25 cellular contexts compared by ENCODE assay signal in the genomic region with DNA sequence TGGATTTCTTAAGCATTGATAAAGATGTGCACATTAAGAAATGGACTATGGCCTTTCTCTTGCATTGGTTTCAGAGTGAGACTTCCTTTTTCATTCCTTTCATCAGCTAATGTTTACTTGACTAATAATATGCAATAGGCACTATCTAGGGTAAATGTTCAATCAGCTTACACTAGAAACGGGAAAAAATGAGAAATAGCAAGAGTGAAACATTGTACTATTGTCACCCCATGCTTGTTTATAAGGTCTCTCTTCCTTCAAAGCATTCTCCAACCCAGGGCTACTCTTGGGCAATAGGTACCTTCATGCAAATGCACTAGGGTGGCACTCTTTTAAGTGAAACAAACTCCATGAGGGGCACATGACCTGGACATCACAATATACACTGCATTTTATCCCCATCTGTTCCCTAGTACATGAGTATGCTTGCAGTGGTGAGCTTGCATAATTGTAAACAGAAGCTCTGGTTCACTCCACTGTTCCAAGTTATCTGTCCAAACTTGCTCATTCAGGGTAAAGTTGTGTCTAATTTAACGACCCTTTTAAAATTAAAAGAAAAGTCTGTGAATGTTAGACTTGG.
DNase-seq lines count a peak whose midpoint lies in the region; ATAC-seq, FAIRE-seq and TF ChIP-seq lines count a peak whose summit lies in the region.
"Had no signal": no experiment of that assay in that cellular context is flagged by ENCODE, and none has a peak within 500 bp of the region (broad histone marks: within the 10 kb centered on the region; RNA-seq: fewer than 3 reads in every experiment).

No MANE protein-coding gene starts in this region.

- intact Hi-C loops in IMR-90 (cut with micrococcal nuclease) (no loop called here), HepG2 (cut with micrococcal nuclease; ENCODE audit: unreplicated experiment) (no loop called here)

- no peak overlapping the region for H4K8ac ChIP-seq in IMR-90 (ENCODE audit: low read depth in 2 of 2, low read length in 2 of 2)

- H2BK15ac ChIP-seq in IMR-90 (ENCODE audit: low read depth, low read length): no peak overlapping the region

- H4K20me1 ChIP-seq in IMR-90 (ENCODE audit: insufficient read depth, low read length) (no peaks in the 10 kb centered on the region), HepG2 (ENCODE audit: insufficient read depth, low read length) (no peaks in the 10 kb centered on the region)

- no peak overlapping the region for H2BK120ac ChIP-seq in IMR-90 (ENCODE audit: low read depth, low read length)

- no peak overlapping the region for H3K23ac ChIP-seq in IMR-90 (ENCODE audit: low read depth, low read length)

- TF ChIP-seq CTCF in IMR-90 (conservative IDR thresholded peaks at IDR 0.05; ENCODE audit: low read depth, low read length) (no peak), bronchial epithelial cell (IDR thresholded peaks at IDR 0.05; ENCODE audit: insufficient read depth, low read length, severe bottlenecking) (no peak), HepG2 (CRISPR knock-in tag; IDR thresholded peaks at IDR 0.05) (no peak)

- H3K4me3 ChIP-seq in ACC112 (ENCODE audit: low read depth, low read length) (no peak overlapping the region), IMR-90 (ENCODE audit: insufficient read depth, low read depth, low read length) (no peak overlapping the region), bronchial epithelial cell (ENCODE audit: low read depth, low read length) (no peak overlapping the region), HepG2 (replicated peaks in 1 of 3; ENCODE audit: insufficient read depth in 1 of 3, low read depth in 2 of 3, low read length in 3 of 3) (no peak overlapping the region)
- H3K4me3 ChIP-seq: breast epithelium, colonic mucosa, pancreas, smooth muscle cell had no signal

- FAIRE-seq in bronchial epithelial cell (lab: Jason Lieb, UNC): no peak
- FAIRE-seq in HepG2 (lab: Jason Lieb, UNC): no peak
- FAIRE-seq: GM12892, HTR-8/SVneo, pancreas had no signal

- 0 out of 2 replicates have a peak overlapping the region, but pooled peaks have one; percentile 36 for H3K4me2 ChIP-seq in IMR-90 (ENCODE audit: low read depth, low read length)
- H3K4me2 ChIP-seq in HepG2 (ENCODE audit: low read depth, low read length): no peak overlapping the region
- H3K4me2 ChIP-seq: smooth muscle cell had no signal

- TF ChIP-seq RAD21 in IMR-90 (IDR thresholded peaks at IDR 0.05; ENCODE audit: low read length) (no peak), HepG2 (CRISPR knock-in tag; IDR thresholded peaks at IDR 0.05) (no peak)

- no peak overlapping the region for H2BK20ac ChIP-seq in IMR-90 (ENCODE audit: low read depth, low read length)

- POLR2A ChIA-PET in IMR-90 (lab: Charles Lee; ENCODE audit: unreplicated experiment): no interaction called here
- POLR2A ChIA-PET in HepG2 (lab: Yijun Ruan, JAX): no interaction called here

- TF ChIP-seq EP300 in HepG2 (IDR thresholded peaks at IDR 0.05; ENCODE audit: low read depth in 2 of 2, low read length in 2 of 2) (no peak), HepG2 (CRISPR knock-in tag; IDR thresholded peaks at IDR 0.05; ENCODE audit: borderline replicate concordance) (no peak)

- peaks cover 7% of the 10 kb centered on the region for H3K4me1 ChIP-seq in ACC112 (ENCODE audit: control insufficient read depth, insufficient read depth, low read length, unreplicated experiment)
- no peaks in the 10 kb centered on the region for H3K4me1 ChIP-seq in IMR-90 (ENCODE audit: control insufficient read depth, insufficient read depth, low read length)
- H3K4me1 ChIP-seq in HepG2 (ENCODE audit: insufficient read depth, low read length): no peaks in the 10 kb centered on the region
- H3K4me1 ChIP-seq: breast epithelium, colonic mucosa had no signal

- H2AFZ ChIP-seq in ACC112 (ENCODE audit: low read length, unreplicated experiment) (peak overlapping the region; percentile 28), IMR-90 (replicated peaks; ENCODE audit: low read length, poor library complexity) (no peak overlapping the region), HepG2 (ENCODE audit: low read length) (no peak overlapping the region)

- no peak overlapping the region for H4K5ac ChIP-seq in IMR-90 (ENCODE audit: low read depth, low read length)

- CTCF ChIA-PET in IMR-90 (lab: Yijun Ruan, JAX): no interaction called here
- CTCF ChIA-PET in HepG2 (lab: Yijun Ruan, JAX; ENCODE audit: low intra/inter-chr PET ratio, low total read pairs): no interaction called here

- in situ Hi-C loops in G401 (cut with HindIII; ENCODE audit: low sequenced_read_pairs) (no loop called here), IMR-90 (cut with MboI; ENCODE audit: low sequenced_read_pairs) (no loop called here), HepG2 (cut with HindIII; ENCODE audit: extremely low pct_ligation_motif_present, low pct_unique_long_range_greater_than_20kb) (no loop called here)

- no peak overlapping the region for H2AK5ac ChIP-seq in IMR-90 (ENCODE audit: low read depth, low read length)

- no peak overlapping the region for H4K91ac ChIP-seq in IMR-90 (ENCODE audit: insufficient read depth, low read depth, low read length)

- H3K9me1 ChIP-seq in IMR-90 (ENCODE audit: insufficient read depth, low read length): no peaks in the 10 kb centered on the region

- no peaks in the 10 kb centered on the region for H3K79me1 ChIP-seq in IMR-90 (ENCODE audit: low read depth in 1 of 2, low read length in 2 of 2)

- no peaks in the 10 kb centered on the region for H3K79me2 ChIP-seq in ACC112 (ENCODE audit: control insufficient read depth, insufficient read depth, low read length, unreplicated experiment)
- H3K79me2 ChIP-seq in HepG2 (ENCODE audit: insufficient read depth, low read length): no peaks in the 10 kb centered on the region

- H3K9me3 ChIP-seq in IMR-90 (ENCODE audit: control insufficient read depth, insufficient read depth, low read length) (no peaks in the 10 kb centered on the region), HepG2 (ENCODE audit: low read length) (no peaks in the 10 kb centered on the region)
- H3K9me3 ChIP-seq: BE2C, breast epithelium, colonic mucosa, pancreas had no signal

- H3K9ac ChIP-seq in IMR-90 (ENCODE audit: low read depth, low read length) (no peak overlapping the region), HepG2 (ENCODE audit: insufficient read depth, low read depth, low read length) (no peak overlapping the region)

- no peak overlapping the region for H3K14ac ChIP-seq in IMR-90 (replicated peaks; ENCODE audit: low read depth, low read length)

- no peak overlapping the region for H2BK5ac ChIP-seq in IMR-90 (ENCODE audit: low read depth, low read length, poor library complexity, severe bottlenecking)

- dilution Hi-C loops in IMR-90 (cut with HindIII; ENCODE audit: low sequenced_read_pairs, unreplicated experiment): no loop called here

- no CpG with 5 or more reads among the region's 2 CpGs for WGBS in IMR-90 (ENCODE audit: extremely low coverage in 2 of 2, insufficient read length in 1 of 2), 2 experiments
- WGBS in HepG2 (ENCODE audit: low lambda C conversion rate): 0% methylated on average over 2 of the region's 2 CpGs

- peak; percentile 58 for DNase-seq in G401 (ENCODE audit: low spot score)
- peak; percentile 15 for DNase-seq in IMR-90
- peak; percentile 24 for DNase-seq in bronchial epithelial cell (ENCODE audit: low read depth)
- DNase-seq in activated CD4-positive, CD25-positive, alpha-beta regulatory T cell treated with anti-CD3 and anti-CD28 coated beads, Interleukin-2, amount 50 U/mL, for 72 hours: no peak
- DNase-seq in DMS79 treated with DMSO at 0.1 percent for 48 hours (lab: John Stamatoyannopoulos, UW): no peak
- DNase-seq in NCI-H1105 treated with DMSO at 0.1 percent for 48 hours (lab: John Stamatoyannopoulos, UW): no peak
- no peak for DNase-seq in HepG2 (ENCODE audit: low spot score)
- DNase-seq: activated CD4-positive, alpha-beta memory T cell treated with anti-CD3 and anti-CD28 coated beads for 36 hours; activated naive CD4-positive, alpha-beta T cell treated with anti-CD3 and anti-CD28 coated beads, Interleukin-2, amount 10 ng/mL, durations not matched to agents 7 days and 5 days; CD8-positive, alpha-beta T cell; colonic mucosa; effector CD4-positive, alpha-beta T cell; KBM-7; nephron progenitor cell; pancreas; Right ventricle myocardium superior; stimulated activated naive CD4-positive, alpha-beta T cell had no signal

- ATAC-seq in IMR-90 (ENCODE audit: low read depth) (peak; percentile 71), HepG2 (no peak)
- ATAC-seq: activated CD4-positive, CD25-positive, alpha-beta regulatory T cell treated with anti-CD3 and anti-CD28 coated beads, Interleukin-2, amount 50 U/mL, for 24 hours; CD8-positive, alpha-beta T cell; Panc1 had no signal

- no peak overlapping the region for H3K4ac ChIP-seq in IMR-90 (ENCODE audit: low read depth, low read length)

- H3K27ac ChIP-seq in ACC112 (ENCODE audit: low read depth, low read length) (no peak overlapping the region), IMR-90 (ENCODE audit: insufficient read depth, low read length) (no peak overlapping the region), HepG2 (ENCODE audit: extremely low read length, insufficient read depth, low read length) (no peak overlapping the region)
- H3K27ac ChIP-seq: breast epithelium, colonic mucosa, pancreas had no signal

- H3K27me3 ChIP-seq in ACC112 (ENCODE audit: insufficient read depth, low read length) (no peaks in the 10 kb centered on the region), IMR-90 (ENCODE audit: control insufficient read depth, insufficient read depth, low read length) (no peaks in the 10 kb centered on the region), bronchial epithelial cell (ENCODE audit: control insufficient read depth, insufficient read depth, low read length) (no peaks in the 10 kb centered on the region), HepG2 (ENCODE audit: control insufficient read depth in 1 of 2, insufficient read depth in 2 of 2, low read length in 2 of 2) (no peaks in the 10 kb centered on the region)
- H3K27me3 ChIP-seq: BE2C, breast epithelium, colonic mucosa, pancreas had no signal

- H3K36me3 ChIP-seq in ACC112 (ENCODE audit: insufficient read depth, low read length) (no peaks in the 10 kb centered on the region), IMR-90 (ENCODE audit: control insufficient read depth, insufficient read depth, low read length) (no peaks in the 10 kb centered on the region), bronchial epithelial cell (ENCODE audit: control insufficient read depth, insufficient read depth, low read length) (no peaks in the 10 kb centered on the region), HepG2 (replicated peaks in 1 of 2; ENCODE audit: control insufficient read depth in 1 of 2, insufficient read depth in 2 of 2, low read length in 2 of 2) (no peaks in the 10 kb centered on the region)
- H3K36me3 ChIP-seq: BE2C, breast epithelium, colonic mucosa, pancreas had no signal

- TF ChIP-seq POLR2A in IMR-90 (IDR thresholded peaks at IDR 0.05; ENCODE audit: low read depth, low read length) (no peak), HepG2 (IDR thresholded peaks at IDR 0.05; ENCODE audit: insufficient read depth in 1 of 2, low read depth in 2 of 2, low read length in 2 of 2) (no peak)

- no peak overlapping the region for H3K18ac ChIP-seq in IMR-90 (ENCODE audit: low read depth, low read length)

- H3K56ac ChIP-seq in IMR-90 (ENCODE audit: extremely low read depth, insufficient read depth, low read length): no peak overlapping the region

- no peak overlapping the region for H2AK9ac ChIP-seq in IMR-90 (replicated peaks; ENCODE audit: low read depth, low read length, poor library complexity)

- BruUV-seq in IMR-90 (replicated peaks; lab: Mats Ljungman, UMichigan) (no TSS peak), HepG2 (replicated peaks; lab: Mats Ljungman, UMichigan) (no TSS peak)

Comparison
In these comparisons a context has a peak if more than half of its experiments do, and no peak if none do; other contexts are left out.
1. DNase-seq: peak in G401 (single experiment), IMR-90 (single experiment) and bronchial epithelial cell (single experiment); none in activated CD4-positive, CD25-positive, alpha-beta regulatory T cell treated with anti-CD3 and anti-CD28 coated beads, Interleukin-2, amount 50 U/mL, for 72 hours (single experiment), DMS79 treated with DMSO at 0.1 percent for 48 hours (single experiment), NCI-H1105 treated with DMSO at 0.1 percent for 48 hours (single experiment) and HepG2 (single experiment).